33 cellular contexts compared by ENCODE assay signal in the genomic region with DNA sequence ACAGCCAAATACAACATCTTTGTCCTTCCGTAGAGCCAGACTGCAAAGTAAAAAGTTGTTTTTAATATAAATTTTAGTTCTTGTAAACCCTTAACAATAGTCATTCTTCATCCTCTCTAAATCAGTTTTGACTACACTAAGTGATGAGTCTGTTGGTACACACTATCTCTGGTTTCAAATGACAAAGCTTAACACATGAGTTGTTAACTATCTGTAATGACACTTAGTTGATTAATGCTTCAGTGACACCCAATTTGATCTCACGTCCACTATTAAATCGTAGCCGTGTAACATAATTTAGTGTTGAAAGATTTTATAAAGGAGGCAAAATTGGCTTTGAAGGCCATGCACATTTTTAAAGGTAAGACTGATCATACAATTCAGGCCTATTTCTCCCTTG.
"Had no signal": no experiment of that assay in that cellular context is flagged by ENCODE, and none has a peak within 500 bp of the region (broad histone marks: within the 10 kb centered on the region; RNA-seq: fewer than 3 reads in every experiment).

No MANE protein-coding gene starts in this region.

- H3K4me3 ChIP-seq: MG63 had no signal

- H3K27me3 ChIP-seq: MG63 had no signal

- H3K36me3 ChIP-seq: MG63 had no signal

- H3K9me3 ChIP-seq: MG63 had no signal

- DNase-seq: Karpas-422, Kasumi-1, MG63, MM.1S, MV-4-11, NCI-H1048, NCI-H1092, NCI-H1092 treated with DMSO at 0.1 percent for 48 hours, NCI-H1105, NCI-H1105 treated with DMSO at 0.1 percent for 48 hours, NCI-H1417, NCI-H1417 treated with DMSO at 0.1 percent for 48 hours, NCI-H1436, NCI-H1436 treated with DMSO at 0.1 percent for 48 hours, NCI-H1694, NCI-H1694 treated with DMSO at 0.1 percent for 48 hours, NCI-H187, NCI-H187 treated with DMSO at 0.1 percent for 48 hours, NCI-H1930, NCI-H2029, NCI-H2029 treated with DMSO at 0.1 percent for 48 hours, NCI-H2081, NCI-H2081 treated with DMSO at 0.1 percent for 48 hours, NCI-H2107, NCI-H2171, NCI-H2171 treated with DMSO at 0.1 percent for 48 hours, NCI-H2227 treated with DMSO at 0.1 percent for 48 hours, NCI-H226, NCI-H345, NCI-H446, NCI-H446 treated with DMSO at 0.1 percent for 48 hours, NCI-H510A, NCI-H510A treated with DMSO at 0.1 percent for 48 hours had no signal
